In the genomic region with DNA sequence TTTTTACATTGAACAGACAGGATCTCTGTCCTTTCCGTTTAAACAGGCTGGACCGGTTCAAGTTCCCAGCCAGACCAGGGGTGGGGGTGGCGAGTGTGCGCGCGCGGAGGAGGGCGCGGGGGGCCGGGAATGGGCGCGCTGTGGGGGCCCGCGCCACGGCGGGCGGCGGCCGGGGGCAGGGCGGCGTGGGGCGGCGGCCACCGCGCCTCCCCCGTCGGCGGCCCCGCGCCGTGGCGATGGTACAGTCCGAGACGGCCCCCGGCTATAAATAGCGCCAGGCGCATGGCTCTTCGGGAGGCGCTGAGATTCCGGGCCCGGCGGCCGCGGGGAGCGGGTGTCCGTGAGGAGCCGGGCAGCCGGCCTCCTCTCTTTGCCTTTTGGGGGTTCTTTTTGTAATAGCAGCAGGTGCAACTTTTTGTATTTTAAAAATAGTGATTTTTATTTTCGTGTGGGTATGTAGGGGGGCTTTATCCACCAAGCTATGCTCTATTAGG, we compare ENCODE assay signal across 1 cellular context.
TF ChIP-seq lines count a peak whose summit lies in the region.

No MANE protein-coding gene starts in this region.

TF ChIP-seq in A549, 52 proteins besides CTCF, POLR2A, EP300 and RAD21 (continued from another document):
- TF ChIP-seq, protein P1, sequence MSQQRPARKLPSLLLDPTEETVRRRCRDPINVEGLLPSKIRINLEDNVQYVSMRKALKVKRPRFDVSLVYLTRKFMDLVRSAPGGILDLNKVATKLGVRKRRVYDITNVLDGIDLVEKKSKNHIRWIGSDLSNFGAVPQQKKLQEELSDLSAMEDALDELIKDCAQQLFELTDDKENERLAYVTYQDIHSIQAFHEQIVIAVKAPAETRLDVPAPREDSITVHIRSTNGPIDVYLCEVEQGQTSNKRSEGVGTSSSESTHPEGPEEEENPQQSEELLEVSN (IDR thresholded peaks at IDR 0.05; ENCODE audit: borderline replicate concordance, low read depth), result no peak
- TF ChIP-seq, protein P2, sequence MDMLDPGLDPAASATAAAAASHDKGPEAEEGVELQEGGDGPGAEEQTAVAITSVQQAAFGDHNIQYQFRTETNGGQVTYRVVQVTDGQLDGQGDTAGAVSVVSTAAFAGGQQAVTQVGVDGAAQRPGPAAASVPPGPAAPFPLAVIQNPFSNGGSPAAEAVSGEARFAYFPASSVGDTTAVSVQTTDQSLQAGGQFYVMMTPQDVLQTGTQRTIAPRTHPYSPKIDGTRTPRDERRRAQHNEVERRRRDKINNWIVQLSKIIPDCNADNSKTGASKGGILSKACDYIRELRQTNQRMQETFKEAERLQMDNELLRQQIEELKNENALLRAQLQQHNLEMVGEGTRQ (IDR thresholded peaks at IDR 0.05), result no peak
- TF ChIP-seq ZNF302 (CRISPR knock-in tag; IDR thresholded peaks at IDR 0.05) (no peak), RNF2 (IDR thresholded peaks at IDR 0.05; ENCODE audit: borderline replicate concordance, low read depth) (no peak), ESRRA (IDR thresholded peaks at IDR 0.05; ENCODE audit: borderline replicate concordance, low read length) (no peak), CHD4 (IDR thresholded peaks at IDR 0.05; ENCODE audit: borderline replicate concordance) (no peak), JUNB (IDR thresholded peaks at IDR 0.05) (no peak), GATA3 (IDR thresholded peaks at IDR 0.05; ENCODE audit: borderline replicate concordance) (no peak), KDM5A (IDR thresholded peaks at IDR 0.05) (no peak), FOXS1 (CRISPR knock-in tag; IDR thresholded peaks at IDR 0.05) (no peak), NR3C1 (IDR thresholded peaks at IDR 0.05) (no peak), PHF8 (IDR thresholded peaks at IDR 0.05; ENCODE audit: borderline replicate concordance, low read depth) (no peak), EHF (CRISPR knock-in tag; IDR thresholded peaks at IDR 0.05) (no peak), HOXA7 (CRISPR knock-in tag; IDR thresholded peaks at IDR 0.05) (no peak), MAZ (IDR thresholded peaks at IDR 0.05; ENCODE audit: borderline replicate concordance, low read depth, low read length) (no peak)
- TF ChIP-seq, protein P3, sequence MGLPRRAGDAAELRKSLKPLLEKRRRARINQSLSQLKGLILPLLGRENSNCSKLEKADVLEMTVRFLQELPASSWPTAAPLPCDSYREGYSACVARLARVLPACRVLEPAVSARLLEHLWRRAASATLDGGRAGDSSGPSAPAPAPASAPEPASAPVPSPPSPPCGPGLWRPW (IDR thresholded peaks at IDR 0.05), result no peak
